11 cellular contexts compared by ENCODE assay signal in the genomic region with DNA sequence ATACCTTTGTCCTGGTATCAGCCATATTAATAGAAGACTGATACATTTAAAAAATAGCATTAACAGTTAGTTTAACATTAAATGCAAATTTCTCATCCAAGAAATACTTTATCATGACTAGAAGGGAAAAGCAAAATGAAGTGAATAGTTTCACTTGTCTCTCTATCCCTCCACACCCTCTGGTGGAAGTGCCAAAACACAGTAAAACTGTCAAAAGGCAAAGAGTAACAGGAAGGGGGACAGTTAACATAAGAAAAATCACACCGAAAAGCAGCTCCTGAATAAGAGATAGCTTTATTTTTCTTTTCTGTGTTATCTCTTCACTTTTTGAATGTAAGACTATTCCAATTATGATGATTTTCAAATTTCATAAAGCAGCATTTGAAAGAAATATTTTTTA.
A peak's percentile ranks its signal among the peaks of the same experiment; 100 is the strongest.
DNase-seq lines count a peak whose midpoint lies in the region; ATAC-seq and TF ChIP-seq lines count a peak whose summit lies in the region.
"Had no signal": no experiment of that assay in that cellular context is flagged by ENCODE, and none has a peak within 500 bp of the region (broad histone marks: within the 10 kb centered on the region; RNA-seq: fewer than 3 reads in every experiment).

No MANE protein-coding gene starts in this region.

- H3K27ac Mint-ChIP-seq in glutamatergic neuron (ENCODE audit: unreplicated experiment): no peak overlapping the region
- H3K27ac Mint-ChIP-seq: activated T-helper 17 cell treated with anti-CD3 and anti-CD28 coated beads, Interleukin-2, amount 50 U/mL, for 72 hours; stimulated activated memory B cell treated with anti-CD40 and anti-IgM and Interleukin-4, amounts not matched to agents 10 μg/mL and 1 μg/mL and 100 μg/mL, for 72 hours had no signal

- no peaks in the 10 kb centered on the region for H3K36me3 Mint-ChIP-seq in glutamatergic neuron (ENCODE audit: unreplicated experiment)

- peak; percentile 12 for DNase-seq in AG20443 (ENCODE audit: low spot score)
- DNase-seq in glutamatergic neuron: no peak
- no peak for DNase-seq in activated CD4-positive, CD25-positive, alpha-beta regulatory T cell (lab: John Stamatoyannopoulos, UW)
- DNase-seq in ascending aorta (ENCODE audit: low spot score in 2 of 2): no peak
- no peak for DNase-seq in stimulated activated CD4-positive, alpha-beta T cell treated with anti-CD3 and anti-CD28 coated beads, Interleukin-4, amount 100 ng/mL, for 4 hours
- DNase-seq: ovary had no signal

- H3K79me2 ChIP-seq in OCI-LY3 (ENCODE audit: low read length): peaks cover 11% of the 10 kb centered on the region; the same call in 1 of the 2 replicates

- no peaks in the 10 kb centered on the region for H3K27me3 Mint-ChIP-seq in glutamatergic neuron (ENCODE audit: unreplicated experiment)
- H3K27me3 Mint-ChIP-seq: activated T-helper 17 cell treated with anti-CD3 and anti-CD28 coated beads, Interleukin-2, amount 50 U/mL, for 72 hours; stimulated activated memory B cell treated with anti-CD40 and anti-IgM and Interleukin-4, amounts not matched to agents 10 μg/mL and 1 μg/mL and 100 μg/mL, for 72 hours had no signal

- no peak for ATAC-seq in HG03460 (IDR thresholded peaks at IDR 0.05; ENCODE audit: unreplicated experiment)
- ATAC-seq: activated T-helper 17 cell treated with anti-CD3 and anti-CD28 coated beads, Interleukin-2, amount 50 U/mL, for 72 hours; stimulated activated memory B cell treated with anti-CD40 and anti-IgM and Interleukin-4, amounts not matched to agents 10 μg/mL and 1 μg/mL and 100 μg/mL, for 72 hours had no signal

- H3K9ac ChIP-seq in OCI-LY3 (ENCODE audit: low read length): no peak overlapping the region

- H3K27me3 ChIP-seq in OCI-LY3 (ENCODE audit: low read depth, low read length) (no peaks in the 10 kb centered on the region), ascending aorta (no peaks in the 10 kb centered on the region)
- H3K27me3 ChIP-seq: ovary had no signal

- H3K4me3 ChIP-seq in OCI-LY3 (ENCODE audit: low read length) (no peak overlapping the region), ascending aorta (no peak overlapping the region)
- H3K4me3 ChIP-seq: ovary had no signal

- H4K20me1 ChIP-seq in OCI-LY3 (ENCODE audit: insufficient read depth, low read length): no peaks in the 10 kb centered on the region

- H2AFZ ChIP-seq in OCI-LY3 (ENCODE audit: low read depth, low read length): no peak overlapping the region

- TF ChIP-seq CTCF in GM12872 (IDR thresholded peaks at IDR 0.05; ENCODE audit: insufficient read depth, low read depth, low read length): peak; percentile 43; the same call in 2 of the 3 replicates
- peak; percentile 71 for TF ChIP-seq CTCF in OCI-LY3 (IDR thresholded peaks at IDR 0.05; ENCODE audit: low read depth, low read length)
- no peak for TF ChIP-seq CTCF in glutamatergic neuron (IDR thresholded peaks at IDR 0.05; ENCODE audit: partially characterized antibody, unreplicated experiment)
- no peak for TF ChIP-seq CTCF in ascending aorta (IDR thresholded peaks at IDR 0.05)

- H3K4me1 Mint-ChIP-seq in glutamatergic neuron (ENCODE audit: low read depth, unreplicated experiment): peaks cover 14% of the 10 kb centered on the region
- H3K4me1 Mint-ChIP-seq: activated T-helper 17 cell treated with anti-CD3 and anti-CD28 coated beads, Interleukin-2, amount 50 U/mL, for 72 hours had no signal

- intact Hi-C loops in ascending aorta (cut with DNase I): no loop called here

- H3K36me3 ChIP-seq in OCI-LY3 (replicated peaks; ENCODE audit: low read depth, low read length): peaks cover 6% of the 10 kb centered on the region
- peaks cover 0 to 18% of the 10 kb centered on the region in 2 donors for H3K36me3 ChIP-seq in ascending aorta
- H3K36me3 ChIP-seq: ovary had no signal

- no peaks in the 10 kb centered on the region for H3K9me3 ChIP-seq in OCI-LY3 (ENCODE audit: insufficient read depth, low read length)
- no peaks in the 10 kb centered on the region for H3K9me3 ChIP-seq in ascending aorta
- H3K9me3 ChIP-seq: ovary had no signal

- H3K9me3 Mint-ChIP-seq in glutamatergic neuron (ENCODE audit: unreplicated experiment): no peaks in the 10 kb centered on the region
- H3K9me3 Mint-ChIP-seq: activated T-helper 17 cell treated with anti-CD3 and anti-CD28 coated beads, Interleukin-2, amount 50 U/mL, for 72 hours; stimulated activated memory B cell treated with anti-CD40 and anti-IgM and Interleukin-4, amounts not matched to agents 10 μg/mL and 1 μg/mL and 100 μg/mL, for 72 hours had no signal

- H3K4me3 Mint-ChIP-seq in glutamatergic neuron (ENCODE audit: unreplicated experiment): peak overlapping the region; percentile 82
- H3K4me3 Mint-ChIP-seq: activated T-helper 17 cell treated with anti-CD3 and anti-CD28 coated beads, Interleukin-2, amount 50 U/mL, for 72 hours; stimulated activated memory B cell treated with anti-CD40 and anti-IgM and Interleukin-4, amounts not matched to agents 10 μg/mL and 1 μg/mL and 100 μg/mL, for 72 hours had no signal

- no peak overlapping the region for H3K4me2 ChIP-seq in OCI-LY3 (ENCODE audit: low read length)

- H3K4me1 ChIP-seq in OCI-LY3 (ENCODE audit: low read length) (peaks cover 20% of the 10 kb centered on the region), ascending aorta (peaks cover 0 to 10% of the 10 kb centered on the region in 2 donors)

- H3K27ac ChIP-seq in OCI-LY3 (ENCODE audit: low read length) (no peak overlapping the region), ascending aorta (no peak overlapping the region)
- H3K27ac ChIP-seq: ovary had no signal

Comparison
In these comparisons a context has a peak if more than half of its experiments do, and no peak if none do; other contexts are left out.
1. CTCF ChIP-seq: peak in GM12872 (single experiment) and OCI-LY3 (single experiment); none in glutamatergic neuron (single experiment) and ascending aorta (0 of 3).